In the genomic region with DNA sequence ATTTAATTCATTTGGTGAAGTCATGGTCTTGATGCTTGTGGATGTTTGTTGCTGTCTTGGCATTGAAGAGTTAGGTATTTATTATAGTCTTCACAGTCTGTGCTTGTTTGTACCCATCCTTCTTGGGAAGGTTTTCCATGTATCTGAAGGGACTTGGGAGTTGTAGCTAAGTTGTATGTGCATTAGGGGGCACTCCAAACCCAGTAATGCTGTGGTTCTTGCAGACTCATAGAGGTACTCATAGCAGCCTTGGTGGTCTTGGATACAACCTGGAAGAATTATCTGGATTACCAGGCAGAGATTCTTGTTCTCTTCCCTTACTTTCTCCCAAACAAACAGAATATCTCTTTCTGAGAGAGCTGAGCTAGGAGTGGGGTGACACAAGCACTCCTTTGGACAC, we compare ENCODE assay signal across 1 cellular context.
TF ChIP-seq lines count a peak whose summit lies in the region.

No MANE protein-coding gene starts in this region.

TF ChIP-seq in GM23338, 12 proteins besides CTCF, POLR2A, EP300 and RAD21 (continued from another document):
- TF ChIP-seq, protein P1, sequence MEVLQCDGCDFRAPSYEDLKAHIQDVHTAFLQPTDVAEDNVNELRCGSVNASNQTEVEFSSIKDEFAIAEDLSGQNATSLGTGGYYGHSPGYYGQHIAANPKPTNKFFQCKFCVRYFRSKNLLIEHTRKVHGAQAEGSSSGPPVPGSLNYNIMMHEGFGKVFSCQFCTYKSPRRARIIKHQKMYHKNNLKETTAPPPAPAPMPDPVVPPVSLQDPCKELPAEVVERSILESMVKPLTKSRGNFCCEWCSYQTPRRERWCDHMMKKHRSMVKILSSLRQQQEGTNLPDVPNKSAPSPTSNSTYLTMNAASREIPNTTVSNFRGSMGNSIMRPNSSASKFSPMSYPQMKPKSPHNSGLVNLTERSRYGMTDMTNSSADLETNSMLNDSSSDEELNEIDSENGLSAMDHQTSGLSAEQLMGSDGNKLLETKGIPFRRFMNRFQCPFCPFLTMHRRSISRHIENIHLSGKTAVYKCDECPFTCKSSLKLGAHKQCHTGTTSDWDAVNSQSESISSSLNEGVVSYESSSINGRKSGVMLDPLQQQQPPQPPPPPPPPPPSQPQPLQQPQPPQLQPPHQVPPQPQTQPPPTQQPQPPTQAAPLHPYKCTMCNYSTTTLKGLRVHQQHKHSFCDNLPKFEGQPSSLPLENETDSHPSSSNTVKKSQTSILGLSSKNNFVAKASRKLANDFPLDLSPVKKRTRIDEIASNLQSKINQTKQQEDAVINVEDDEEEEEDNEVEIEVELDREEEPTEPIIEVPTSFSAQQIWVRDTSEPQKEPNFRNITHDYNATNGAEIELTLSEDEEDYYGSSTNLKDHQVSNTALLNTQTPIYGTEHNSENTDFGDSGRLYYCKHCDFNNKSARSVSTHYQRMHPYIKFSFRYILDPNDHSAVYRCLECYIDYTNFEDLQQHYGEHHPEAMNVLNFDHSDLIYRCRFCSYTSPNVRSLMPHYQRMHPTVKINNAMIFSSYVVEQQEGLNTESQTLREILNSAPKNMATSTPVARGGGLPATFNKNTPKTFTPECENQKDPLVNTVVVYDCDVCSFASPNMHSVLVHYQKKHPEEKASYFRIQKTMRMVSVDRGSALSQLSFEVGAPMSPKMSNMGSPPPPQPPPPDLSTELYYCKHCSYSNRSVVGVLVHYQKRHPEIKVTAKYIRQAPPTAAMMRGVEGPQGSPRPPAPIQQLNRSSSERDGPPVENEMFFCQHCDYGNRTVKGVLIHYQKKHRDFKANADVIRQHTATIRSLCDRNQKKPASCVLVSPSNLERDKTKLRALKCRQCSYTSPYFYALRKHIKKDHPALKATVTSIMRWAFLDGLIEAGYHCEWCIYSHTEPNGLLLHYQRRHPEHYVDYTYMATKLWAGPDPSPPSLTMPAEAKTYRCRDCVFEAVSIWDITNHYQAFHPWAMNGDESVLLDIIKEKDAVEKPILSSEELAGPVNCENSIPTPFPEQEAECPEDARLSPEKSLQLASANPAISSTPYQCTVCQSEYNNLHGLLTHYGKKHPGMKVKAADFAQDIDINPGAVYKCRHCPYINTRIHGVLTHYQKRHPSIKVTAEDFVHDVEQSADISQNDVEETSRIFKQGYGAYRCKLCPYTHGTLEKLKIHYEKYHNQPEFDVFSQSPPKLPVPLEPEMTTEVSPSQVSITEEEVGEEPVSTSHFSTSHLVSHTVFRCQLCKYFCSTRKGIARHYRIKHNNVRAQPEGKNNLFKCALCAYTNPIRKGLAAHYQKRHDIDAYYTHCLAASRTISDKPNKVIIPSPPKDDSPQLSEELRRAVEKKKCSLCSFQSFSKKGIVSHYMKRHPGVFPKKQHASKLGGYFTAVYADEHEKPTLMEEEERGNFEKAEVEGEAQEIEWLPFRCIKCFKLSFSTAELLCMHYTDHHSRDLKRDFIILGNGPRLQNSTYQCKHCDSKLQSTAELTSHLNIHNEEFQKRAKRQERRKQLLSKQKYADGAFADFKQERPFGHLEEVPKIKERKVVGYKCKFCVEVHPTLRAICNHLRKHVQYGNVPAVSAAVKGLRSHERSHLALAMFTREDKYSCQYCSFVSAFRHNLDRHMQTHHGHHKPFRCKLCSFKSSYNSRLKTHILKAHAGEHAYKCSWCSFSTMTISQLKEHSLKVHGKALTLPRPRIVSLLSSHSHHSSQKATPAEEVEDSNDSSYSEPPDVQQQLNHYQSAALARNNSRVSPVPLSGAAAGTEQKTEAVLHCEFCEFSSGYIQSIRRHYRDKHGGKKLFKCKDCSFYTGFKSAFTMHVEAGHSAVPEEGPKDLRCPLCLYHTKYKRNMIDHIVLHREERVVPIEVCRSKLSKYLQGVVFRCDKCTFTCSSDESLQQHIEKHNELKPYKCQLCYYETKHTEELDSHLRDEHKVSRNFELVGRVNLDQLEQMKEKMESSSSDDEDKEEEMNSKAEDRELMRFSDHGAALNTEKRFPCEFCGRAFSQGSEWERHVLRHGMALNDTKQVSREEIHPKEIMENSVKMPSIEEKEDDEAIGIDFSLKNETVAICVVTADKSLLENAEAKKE (CRISPR knock-in tag; IDR thresholded peaks at IDR 0.05) = no peak
- TF ChIP-seq, protein P2, sequence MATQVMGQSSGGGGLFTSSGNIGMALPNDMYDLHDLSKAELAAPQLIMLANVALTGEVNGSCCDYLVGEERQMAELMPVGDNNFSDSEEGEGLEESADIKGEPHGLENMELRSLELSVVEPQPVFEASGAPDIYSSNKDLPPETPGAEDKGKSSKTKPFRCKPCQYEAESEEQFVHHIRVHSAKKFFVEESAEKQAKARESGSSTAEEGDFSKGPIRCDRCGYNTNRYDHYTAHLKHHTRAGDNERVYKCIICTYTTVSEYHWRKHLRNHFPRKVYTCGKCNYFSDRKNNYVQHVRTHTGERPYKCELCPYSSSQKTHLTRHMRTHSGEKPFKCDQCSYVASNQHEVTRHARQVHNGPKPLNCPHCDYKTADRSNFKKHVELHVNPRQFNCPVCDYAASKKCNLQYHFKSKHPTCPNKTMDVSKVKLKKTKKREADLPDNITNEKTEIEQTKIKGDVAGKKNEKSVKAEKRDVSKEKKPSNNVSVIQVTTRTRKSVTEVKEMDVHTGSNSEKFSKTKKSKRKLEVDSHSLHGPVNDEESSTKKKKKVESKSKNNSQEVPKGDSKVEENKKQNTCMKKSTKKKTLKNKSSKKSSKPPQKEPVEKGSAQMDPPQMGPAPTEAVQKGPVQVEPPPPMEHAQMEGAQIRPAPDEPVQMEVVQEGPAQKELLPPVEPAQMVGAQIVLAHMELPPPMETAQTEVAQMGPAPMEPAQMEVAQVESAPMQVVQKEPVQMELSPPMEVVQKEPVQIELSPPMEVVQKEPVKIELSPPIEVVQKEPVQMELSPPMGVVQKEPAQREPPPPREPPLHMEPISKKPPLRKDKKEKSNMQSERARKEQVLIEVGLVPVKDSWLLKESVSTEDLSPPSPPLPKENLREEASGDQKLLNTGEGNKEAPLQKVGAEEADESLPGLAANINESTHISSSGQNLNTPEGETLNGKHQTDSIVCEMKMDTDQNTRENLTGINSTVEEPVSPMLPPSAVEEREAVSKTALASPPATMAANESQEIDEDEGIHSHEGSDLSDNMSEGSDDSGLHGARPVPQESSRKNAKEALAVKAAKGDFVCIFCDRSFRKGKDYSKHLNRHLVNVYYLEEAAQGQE (IDR thresholded peaks at IDR 0.05; ENCODE audit: unreplicated experiment) = no peak
- no peak for TF ChIP-seq STAT1 (IDR thresholded peaks at IDR 0.05; ENCODE audit: unreplicated experiment)
- TF ChIP-seq ZNF331 (CRISPR knock-in tag; IDR thresholded peaks at IDR 0.05; ENCODE audit: low read depth) = no peak
- TF ChIP-seq NANOG (IDR thresholded peaks at IDR 0.05; ENCODE audit: borderline replicate concordance) = no peak
- TF ChIP-seq EZH2 (IDR thresholded peaks at IDR 0.05; ENCODE audit: low read depth, unreplicated experiment) = no peak
- no peak for TF ChIP-seq ZNF114 (CRISPR knock-in tag; IDR thresholded peaks at IDR 0.05)
- TF ChIP-seq JUNB (IDR thresholded peaks at IDR 0.05; ENCODE audit: unreplicated experiment) = no peak
- TF ChIP-seq POLR2AphosphoS5 (IDR thresholded peaks at IDR 0.05; ENCODE audit: low read depth) = no peak
- no peak for TF ChIP-seq EZH2phosphoT487 (IDR thresholded peaks at IDR 0.05; ENCODE audit: unreplicated experiment)
- no peak for TF ChIP-seq CREB1 (CRISPR knock-in tag; IDR thresholded peaks at IDR 0.05; ENCODE audit: low read depth)
